Comparison of ENCODE assay signal across 8 cellular contexts in genomic region chr19:32675720-32676185, GRCh38. TPM values are rescaled to one million over a fixed set of nuclear protein-coding genes. Genes with fewer than 3 reads are reported as not detected.
DNase-seq lines count a peak whose midpoint lies in the region; ATAC-seq and TF ChIP-seq lines count a peak whose summit lies in the region.

TSS of gene RGS9BP (plus strand) at chr19:32675848. CDS start at chr19:32676264, 416 bp downstream.

- DNase-seq in Ammon's horn (ENCODE audit: low spot score), result peak; percentile 83
- DNase-seq in NCI-H128 (lab: John Stamatoyannopoulos, UW; ENCODE audit: unreplicated experiment), result peak; percentile 34
- peak; percentile 82 for DNase-seq in UCSD-AML1 (lab: John Stamatoyannopoulos, UW; ENCODE audit: unreplicated experiment)
- peak; percentile 58 to 69 for DNase-seq in breast epithelium (ENCODE audit: low spot score in 2 of 2)
- peak; percentile 72 for DNase-seq in iPS-NIHi11 (ENCODE audit: low spot score)

- H3K27ac ChIP-seq in breast epithelium, result peak within 1 kb of the TSS; percentile 75 to 84
- peak within 1 kb of the TSS; percentile 93 for H3K27ac ChIP-seq in skeletal muscle tissue (ENCODE audit: low read depth, low read length)

- H3K4me3 ChIP-seq in breast epithelium (peak within 1 kb of the TSS; percentile 92 to 95 (median 93)), skeletal muscle tissue (ENCODE audit: low read length in 3 of 3) (peak within 1 kb of the TSS; percentile 85 to 97 (median 93))

- intact Hi-C loops in breast epithelium (cut with DNase I; ENCODE audit: low total_unique reads), result no loop called here

- peak; percentile 32 for ATAC-seq in GM21447 (IDR thresholded peaks at IDR 0.05; ENCODE audit: unreplicated experiment)
- no peak for ATAC-seq in HG03196 (IDR thresholded peaks at IDR 0.05; ENCODE audit: unreplicated experiment)

- TF ChIP-seq POLR2A in breast epithelium (IDR thresholded peaks at IDR 0.05), result no peak

- H3K36me3 ChIP-seq in breast epithelium, result no peaks in the 10 kb centered on the region
- H3K36me3 ChIP-seq in skeletal muscle tissue (ENCODE audit: control insufficient read depth in 3 of 3, insufficient read depth in 3 of 3, low read length in 3 of 3), result peaks cover 0 to 7% (median 0%) of the 10 kb centered on the region in 3 donors

- H3K9me3 ChIP-seq in breast epithelium (no peaks in the 10 kb centered on the region), skeletal muscle tissue (ENCODE audit: control insufficient read depth in 3 of 3, low read length in 3 of 3) (no peaks in the 10 kb centered on the region)

- TF ChIP-seq CTCF in breast epithelium (IDR thresholded peaks at IDR 0.05), result no peak

- peaks cover 3 to 6% of the 10 kb centered on the region in 2 donors for H3K4me1 ChIP-seq in breast epithelium
- H3K4me1 ChIP-seq in skeletal muscle tissue (ENCODE audit: control insufficient read depth in 3 of 3, insufficient read depth in 3 of 3, low read length in 3 of 3), result peaks cover 32 to 54% (median 40%) of the 10 kb centered on the region in 3 donors

- H3K27me3 ChIP-seq in breast epithelium (peaks cover 3 to 12% of the 10 kb centered on the region in 2 donors), skeletal muscle tissue (ENCODE audit: control insufficient read depth in 3 of 3, insufficient read depth in 3 of 3, low read length in 3 of 3) (peaks cover 0 to 15% (median 10%) of the 10 kb centered on the region in 3 donors)

- peak within 1 kb of the TSS; percentile 76 to 83 (median 78) for H3K9ac ChIP-seq in skeletal muscle tissue (ENCODE audit: low read depth in 1 of 3, low read length in 3 of 3)

RNA-seq across cellular contexts. Expression of gene RGS9BP, which starts in this region (rescaled TPM):
- under 1 TPM; 0.32 to 0.44 (median 0.33) TPM for total RNA-seq in breast epithelium
- total RNA-seq in skeletal muscle tissue, result 0.52 TPM

Comparison
In these comparisons a context has a peak if more than half of its experiments do, and no peak if none do; other contexts are left out.
1. Peak in DNase-seq, H3K4me3 ChIP-seq and H3K27ac ChIP-seq in breast epithelium; RNA of the gene not detected or under 1 TPM.